Comparison of ENCODE assay signal across 10 cellular contexts in genomic region chr7:106484562-106484961, GRCh38.
DNase-seq lines count a peak whose midpoint lies in the region; ATAC-seq and TF ChIP-seq lines count a peak whose summit lies in the region.
"Had no signal": no experiment of that assay in that cellular context is flagged by ENCODE, and none has a peak within 500 bp of the region (broad histone marks: within the 10 kb centered on the region; RNA-seq: fewer than 3 reads in every experiment).

No MANE protein-coding gene starts in this region.

- H3K9me2 ChIP-seq in PC-9 (ENCODE audit: insufficient read depth), result no peaks in the 10 kb centered on the region

- peak; percentile 13 for ATAC-seq in activated CD4-positive, alpha-beta T cell treated with anti-CD3 and anti-CD28 coated beads for 36 hours
- ATAC-seq in HG02610 (IDR thresholded peaks at IDR 0.05; ENCODE audit: unreplicated experiment), result no peak

- no peaks in the 10 kb centered on the region for H3K27me3 ChIP-seq in PC-9 (ENCODE audit: insufficient read depth, low read depth)
- H3K27me3 ChIP-seq in stomach, result no peaks in the 10 kb centered on the region

- H3K27ac ChIP-seq in PC-9 (peak overlapping the region; percentile 77; the same call in 1 of the 2 replicates), stomach (peak overlapping the region in 4 of 5 donors; percentile 67 to 77 (median 68)), substantia nigra (ENCODE audit: low read depth, low read length, poor library complexity, severe bottlenecking) (no peak overlapping the region)

- H3K9me3 Mint-ChIP-seq in activated CD4-positive, alpha-beta T cell treated with anti-CD3 and anti-CD28 coated beads for 36 hours (ENCODE audit: low read depth), result peaks cover 2% of the 10 kb centered on the region

- H3K4me1 Mint-ChIP-seq in activated CD4-positive, alpha-beta T cell treated with anti-CD3 and anti-CD28 coated beads for 36 hours, result peaks cover 62% of the 10 kb centered on the region
- H3K4me1 Mint-ChIP-seq: B cell had no signal

- TF ChIP-seq POLR2A in stomach (IDR thresholded peaks at IDR 0.05), result no peak

- POLR2A ChIA-PET in activated CD4-positive, alpha-beta T cell treated with anti-CD3 and anti-CD28 coated beads for 36 hours (lab: Charles Lee), result interaction anchor here (0.6 to 2.1 kb wide), 7 partner anchors 59 to 220 kb away, joined by 3 to 16 read pairs (median 4); partner anchors contain the start of gene NAMPT
- POLR2A ChIA-PET in PC-9 (lab: Charles Lee; ENCODE audit: unreplicated experiment), result interaction anchor here (0.7 kb wide), 1 partner anchor 200 kb away, joined by 6 read pairs; the partner anchor contains the start of gene NAMPT

- H3K79me2 ChIP-seq in PC-9 (ENCODE audit: low read depth), result no peaks in the 10 kb centered on the region

- no peak for TF ChIP-seq EP300 in stomach (IDR thresholded peaks at IDR 0.05)

- H3K4me3 Mint-ChIP-seq in activated CD4-positive, alpha-beta T cell treated with anti-CD3 and anti-CD28 coated beads for 36 hours, result no peak overlapping the region
- H3K4me3 Mint-ChIP-seq: B cell had no signal

- H3K4me3 ChIP-seq in PC-9 (no peak overlapping the region), fibroblast of villous mesenchyme (ENCODE audit: low read depth, low read length) (no peak overlapping the region), stomach (no peak overlapping the region)

- H3K4me2 ChIP-seq in PC-9, result 0 out of 2 replicates have a peak overlapping the region, but pooled peaks have one; percentile 12

- H4K20me1 ChIP-seq in PC-9 (ENCODE audit: insufficient read depth), result no peaks in the 10 kb centered on the region

- H3K27ac Mint-ChIP-seq in activated CD4-positive, alpha-beta T cell treated with anti-CD3 and anti-CD28 coated beads for 36 hours, result peak overlapping the region; percentile 80
- H3K27ac Mint-ChIP-seq: B cell had no signal

- intact Hi-C loops in activated CD4-positive, alpha-beta T cell treated with anti-CD3 and anti-CD28 coated beads for 36 hours (cut with DNase I, micrococcal nuclease), result loop anchor here in 1 of 2 experiments (5.0 kb wide), 2 partner anchors 173 to 197 kb away; no protein-coding TSS in a partner anchor
- intact Hi-C loops in PC-9 (cut with micrococcal nuclease; ENCODE audit: unreplicated experiment), result no loop called here
- intact Hi-C loops in stomach (cut with DNase I; ENCODE audit: low total_unique reads), result no loop called here

- H3K9me3 ChIP-seq in PC-9 (ENCODE audit: insufficient read depth, low read depth) (0 out of 2 replicates have a peak, but pooled peaks cover 10% of the 10 kb centered on the region), stomach (no peaks in the 10 kb centered on the region)

- peaks cover 10% of the 10 kb centered on the region for H3K27me3 Mint-ChIP-seq in activated CD4-positive, alpha-beta T cell treated with anti-CD3 and anti-CD28 coated beads for 36 hours

- H3K36me3 ChIP-seq in PC-9 (ENCODE audit: low read depth), result no peaks in the 10 kb centered on the region
- H3K36me3 ChIP-seq in stomach, result no peaks in the 10 kb centered on the region

- H3F3A ChIP-seq in PC-9 (ENCODE audit: insufficient read depth, low read depth), result peaks cover 12% of the 10 kb centered on the region; the same call in 1 of the 2 replicates

- H3K4me1 ChIP-seq in PC-9 (replicated peaks; ENCODE audit: insufficient read depth), result peaks cover 35% of the 10 kb centered on the region
- H3K4me1 ChIP-seq in stomach, result peaks cover 9 to 38% (median 29%) of the 10 kb centered on the region in 4 donors

- CTCF ChIA-PET in activated CD4-positive, alpha-beta T cell treated with anti-CD3 and anti-CD28 coated beads for 36 hours (lab: Charles Lee), result interaction anchor here (0.6 to 1.8 kb wide), 2 partner anchors 22 to 59 kb away, joined by 3 to 5 read pairs; no protein-coding TSS in a partner anchor
- CTCF ChIA-PET in PC-9 (lab: Charles Lee), result interaction anchor here (0.6 to 0.7 kb wide), 2 partner anchors 200 to 232 kb away, joined by 3 to 11 read pairs; partner anchors contain the start of gene NAMPT

- 14 to 30% (median 19%) methylated on average over 1 of the region's 1 CpG for WGBS in stomach, 5 donors

- TF ChIP-seq CTCF in PC-9 (conservative IDR thresholded peaks at IDR 0.05), result no peak
- TF ChIP-seq CTCF in fibroblast of villous mesenchyme (IDR thresholded peaks at IDR 0.05; ENCODE audit: insufficient read depth, low read depth, low read length), result no peak
- no peak for TF ChIP-seq CTCF in stomach (IDR thresholded peaks at IDR 0.05)

- H2AFZ ChIP-seq in PC-9, result no peak overlapping the region

- no peaks in the 10 kb centered on the region for H3K36me3 Mint-ChIP-seq in activated CD4-positive, alpha-beta T cell treated with anti-CD3 and anti-CD28 coated beads for 36 hours (ENCODE audit: low read depth)

- DNase-seq in activated CD4-positive, alpha-beta T cell treated with anti-CD3 and anti-CD28 coated beads for 36 hours, result no peak
- no peak for DNase-seq in activated CD4-positive, alpha-beta T cell treated with anti-CD3 and anti-CD28 coated beads for 4 hours
- no peak for DNase-seq in PC-9
- peak; percentile 80 for DNase-seq in fibroblast of villous mesenchyme (ENCODE audit: low read depth)
- peak; percentile 38 for DNase-seq in stomach
- no peak for DNase-seq in NCI-H2081 (lab: John Stamatoyannopoulos, UW)
- no peak for DNase-seq in substantia nigra (lab: John Stamatoyannopoulos, UW)
- DNase-seq: hippocampal formation had no signal

- BruUV-seq in PC-9 (replicated peaks; lab: Mats Ljungman, UMichigan), result no TSS peak

Comparison
In these comparisons a context has a peak if more than half of its experiments do, and no peak if none do; other contexts are left out.
1. DNase-seq: peak in fibroblast of villous mesenchyme (single experiment) and stomach (single experiment); none in activated CD4-positive, alpha-beta T cell treated with anti-CD3 and anti-CD28 coated beads for 36 hours (single experiment), activated CD4-positive, alpha-beta T cell treated with anti-CD3 and anti-CD28 coated beads for 4 hours (0 of 2), PC-9 (0 of 2), NCI-H2081 (0 of 2) and substantia nigra (0 of 49).